13 cellular contexts compared by ENCODE assay signal in genomic region chr3:55654123-55654787, GRCh38.
DNase-seq lines count a peak whose midpoint lies in the region; ATAC-seq and TF ChIP-seq lines count a peak whose summit lies in the region.
"Had no signal": no experiment of that assay in that cellular context is flagged by ENCODE, and none has a peak within 500 bp of the region (broad histone marks: within the 10 kb centered on the region; RNA-seq: fewer than 3 reads in every experiment).

No MANE protein-coding gene starts in this region.

- no peaks in the 10 kb centered on the region for H3K27me3 Mint-ChIP-seq in effector memory CD8-positive, alpha-beta T cell
- H3K27me3 Mint-ChIP-seq: CD8-positive, alpha-beta memory T cell had no signal

- H3K9ac ChIP-seq in Loucy (ENCODE audit: low read depth, low read length, poor library complexity, severe bottlenecking) = peak overlapping the region; percentile 9

- no peak for DNase-seq in NK-92 treated with Interleukin-12 subunit alpha and Interleukin-12 subunit beta, amount 100 ng/mL, for 24 hours (lab: John Stamatoyannopoulos, UW)
- DNase-seq in foreskin keratinocyte = no peak
- no peak for DNase-seq in effector memory CD8-positive, alpha-beta T cell
- DNase-seq in COR-L47 (lab: John Stamatoyannopoulos, UW) = no peak
- DNase-seq: aorta, GOT3, NCI-H1092, posterior cingulate gyrus had no signal

- peak overlapping the region; percentile 60 for H2AFZ ChIP-seq in Loucy (ENCODE audit: low read length)

- no peak overlapping the region for H3K27ac ChIP-seq in foreskin keratinocyte

- no peaks in the 10 kb centered on the region for H4K20me1 ChIP-seq in Loucy (ENCODE audit: insufficient read depth, low read length, poor library complexity, severe bottlenecking)

- peak overlapping the region; percentile 43 for H3K4me2 ChIP-seq in Loucy (ENCODE audit: low read depth, low read length, poor library complexity, severe bottlenecking)

- H3K4me1 Mint-ChIP-seq in effector memory CD8-positive, alpha-beta T cell (ENCODE audit: low read depth in 2 of 2) = no peaks in the 10 kb centered on the region
- H3K4me1 Mint-ChIP-seq: CD8-positive, alpha-beta memory T cell had no signal

- no peaks in the 10 kb centered on the region for H3F3A ChIP-seq in Loucy (ENCODE audit: low read depth)

- H3K27me3 ChIP-seq in Loucy (ENCODE audit: insufficient read depth, low read length, poor library complexity, severe bottlenecking) (no peaks in the 10 kb centered on the region), foreskin keratinocyte (no peaks in the 10 kb centered on the region)

- H3K9me3 ChIP-seq in Loucy (ENCODE audit: insufficient read depth, low read depth, low read length) = no peaks in the 10 kb centered on the region

- no peaks in the 10 kb centered on the region for H3K36me3 ChIP-seq in Loucy (ENCODE audit: insufficient read depth, low read length)

- ATAC-seq in GM18498 (IDR thresholded peaks at IDR 0.05; ENCODE audit: unreplicated experiment) (peak; percentile 90), GM19452 (IDR thresholded peaks at IDR 0.05; ENCODE audit: unreplicated experiment) (peak; percentile 89), HG02885 (IDR thresholded peaks at IDR 0.05; ENCODE audit: poor library complexity, unreplicated experiment) (peak; percentile 90), foreskin keratinocyte (no peak)
- no peak for ATAC-seq in effector memory CD8-positive, alpha-beta T cell (replicated peaks)

- H3K4me1 ChIP-seq in Loucy (ENCODE audit: insufficient read depth, low read length, poor library complexity, severe bottlenecking) (peaks cover 13% of the 10 kb centered on the region), foreskin keratinocyte (peaks cover 8% of the 10 kb centered on the region)

- peaks cover 1 to 24% of the 10 kb centered on the region in 2 donors for H3K9me3 Mint-ChIP-seq in effector memory CD8-positive, alpha-beta T cell

- peaks cover 2% of the 10 kb centered on the region for H3K36me3 Mint-ChIP-seq in effector memory CD8-positive, alpha-beta T cell (ENCODE audit: insufficient read depth)
- H3K36me3 Mint-ChIP-seq: CD8-positive, alpha-beta memory T cell had no signal

- no peak overlapping the region for H3K4me3 Mint-ChIP-seq in effector memory CD8-positive, alpha-beta T cell
- H3K4me3 Mint-ChIP-seq: CD8-positive, alpha-beta memory T cell had no signal

- H3K27ac Mint-ChIP-seq in effector memory CD8-positive, alpha-beta T cell = no peak overlapping the region
- H3K27ac Mint-ChIP-seq: CD8-positive, alpha-beta memory T cell had no signal

- peak overlapping the region; percentile 41 for H3K4me3 ChIP-seq in Loucy (ENCODE audit: low read length, poor library complexity, severe bottlenecking)

- H3K9me2 ChIP-seq in Loucy (replicated peaks; ENCODE audit: low read depth, low read length) = no peaks in the 10 kb centered on the region

- TF ChIP-seq CTCF in Loucy (conservative IDR thresholded peaks at IDR 0.05; ENCODE audit: low read length) = peak; percentile 36; the same call in 1 of the 2 replicates
- no peak for TF ChIP-seq CTCF in foreskin keratinocyte (conservative IDR thresholded peaks at IDR 0.05)

- H3K79me2 ChIP-seq in Loucy (ENCODE audit: insufficient read depth, low read length) = no peaks in the 10 kb centered on the region

Comparison
In these comparisons a context has a peak if more than half of its experiments do, and no peak if none do; other contexts are left out.
1. ATAC-seq: peak in GM18498 (single experiment), GM19452 (single experiment) and HG02885 (single experiment); none in foreskin keratinocyte (single experiment) and effector memory CD8-positive, alpha-beta T cell (single experiment).